ENCODE assay signal across 8 cellular contexts in the genomic region with DNA sequence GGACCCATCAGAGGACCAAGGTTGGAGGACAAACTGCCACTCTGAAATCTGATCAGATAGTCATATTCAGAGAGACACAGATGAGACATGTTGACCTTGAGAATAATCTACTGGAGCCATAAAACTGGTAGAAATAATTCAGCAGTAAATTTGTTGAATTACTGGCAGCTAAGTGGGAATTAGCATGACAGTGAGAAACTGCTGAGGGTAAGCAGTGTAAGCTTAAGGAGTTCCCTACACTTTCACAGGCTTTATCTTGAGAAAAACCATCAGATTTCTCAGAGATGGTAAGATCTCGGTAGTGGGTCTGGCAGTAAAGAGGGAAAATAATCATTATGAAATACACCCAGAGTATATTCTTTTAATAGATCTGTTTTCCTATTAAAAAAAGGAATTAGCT.
"Had no signal": no experiment of that assay in that cellular context is flagged by ENCODE, and none has a peak within 500 bp of the region (broad histone marks: within the 10 kb centered on the region; RNA-seq: fewer than 3 reads in every experiment).

No MANE protein-coding gene starts in this region.

- H3K4me3 Mint-ChIP-seq: H9, HFFc6 had no signal

- H3K27ac ChIP-seq: GM23248 had no signal

- H3K27ac Mint-ChIP-seq: HFFc6 had no signal

- H3K9me3 Mint-ChIP-seq: H9 had no signal

- ATAC-seq: HCT116 had no signal

- H3K9me3 ChIP-seq: HAP-1 had no signal

- H3K36me3 ChIP-seq: HAP-1 had no signal

- H3K9ac ChIP-seq: GM23248 had no signal

- H3K4me3 ChIP-seq: GM23248, HAP-1 had no signal

- H2AFZ ChIP-seq: GM23248 had no signal

- DNase-seq: GM23248, GOT3, H7, H9, HCEC 1CT, HFFc6 had no signal
